In the genomic region with DNA sequence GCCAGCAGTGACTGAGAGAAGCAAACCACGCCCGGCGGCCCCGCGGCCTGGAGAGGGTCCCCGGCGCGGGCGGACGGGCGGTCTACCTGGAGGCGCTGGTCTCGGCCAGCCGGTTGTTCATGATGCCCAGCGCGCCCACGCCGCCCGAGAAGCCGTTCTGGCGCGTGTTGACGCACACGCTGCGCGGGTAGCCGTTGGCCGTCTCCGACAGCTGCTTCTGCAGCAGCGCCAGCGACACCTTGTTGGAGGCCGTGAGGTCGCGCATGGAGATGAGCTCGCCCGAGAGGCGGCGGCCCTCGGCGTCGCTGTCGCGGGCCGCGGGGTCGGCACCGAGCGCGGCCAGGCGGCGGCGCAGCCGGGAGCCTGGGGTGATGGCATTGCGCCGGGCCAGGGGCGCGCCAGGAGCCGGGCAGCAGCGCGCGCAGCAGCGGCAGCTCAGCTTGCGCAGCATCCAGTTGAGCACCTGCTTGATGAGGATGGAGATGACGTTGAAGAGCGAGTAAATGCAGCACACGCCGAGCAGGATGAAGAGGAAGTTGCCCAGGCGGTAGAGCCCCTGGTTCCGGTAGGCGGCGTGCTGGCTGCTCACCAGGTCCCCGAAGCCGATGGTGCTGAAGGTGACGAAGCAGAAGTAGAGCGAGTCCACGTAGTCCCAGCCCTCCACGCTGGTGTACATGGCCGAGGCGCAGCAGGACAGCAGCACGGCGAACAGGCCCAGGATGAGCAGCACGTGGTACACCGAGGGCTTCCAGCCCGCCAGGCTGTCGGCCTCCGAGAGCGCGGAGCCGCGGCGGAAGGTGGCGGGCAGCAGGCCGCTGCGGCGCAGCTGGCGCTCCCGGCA, we compare ENCODE assay signal across 8 cellular contexts. TPM values are rescaled to one million over a fixed set of nuclear protein-coding genes. Genes with fewer than 3 reads are reported as not detected.
DNase-seq lines count a peak whose midpoint lies in the region; ATAC-seq and TF ChIP-seq lines count a peak whose summit lies in the region.

No MANE protein-coding gene starts in this region.

- intact Hi-C loops in activated T-helper 2 cell treated with anti-CD3 and anti-CD28 coated beads, Interferon-gamma antibody, Interleukin-2, Interleukin-4, amounts not matched to agents 10 μg/mL and 5 μg/mL and 100 μg/mL, durations not matched to agents 14 hours and 24 hours and 36 hours (cut with micrococcal nuclease) = loop anchor here (1.0 kb wide), 1 partner anchor 119 kb away; no protein-coding TSS in a partner anchor
- intact Hi-C loops in psoas muscle (cut with DNase I) = no loop called here

- H3K9ac ChIP-seq in HUES64 (ENCODE audit: low read depth, low read length) = no peak overlapping the region; the same call in 1 of the 2 replicates

- DNase-seq in COR-L47 (lab: John Stamatoyannopoulos, UW) = peak; percentile 92
- peak; percentile 36 for DNase-seq in RPMI7951 (ENCODE audit: low read depth)
- peak; percentile 74 for DNase-seq in activated T-helper 2 cell treated with anti-CD3 and anti-CD28 coated beads, Interferon-gamma antibody, Interleukin-2, Interleukin-4, amounts not matched to agents 10 μg/mL and 5 μg/mL and 100 μg/mL, durations not matched to agents 14 hours and 24 hours and 36 hours (ENCODE audit: low spot score)
- DNase-seq in foreskin fibroblast = peak; percentile 44 to 69
- DNase-seq in psoas muscle = peak; percentile 33 to 59

- H3K9me3 Mint-ChIP-seq in activated T-helper 2 cell treated with anti-CD3 and anti-CD28 coated beads, Interferon-gamma antibody, Interleukin-2, Interleukin-4, amounts not matched to agents 10 μg/mL and 5 μg/mL and 100 μg/mL, durations not matched to agents 14 hours and 24 hours and 36 hours = no peaks in the 10 kb centered on the region

- H3K27ac ChIP-seq in HUES64 (ENCODE audit: low read depth, low read length) = no peak overlapping the region
- H3K27ac ChIP-seq in psoas muscle = no peak overlapping the region
- no peak overlapping the region for H3K27ac ChIP-seq in urinary bladder (ENCODE audit: low read depth)

- H3K36me3 ChIP-seq in HUES64 (ENCODE audit: insufficient read depth, low read length) = no peaks in the 10 kb centered on the region
- H3K36me3 ChIP-seq in psoas muscle (ENCODE audit: insufficient read depth in 1 of 2, low read depth in 1 of 2) = no peaks in the 10 kb centered on the region
- H3K36me3 ChIP-seq in urinary bladder (ENCODE audit: insufficient read depth) = no peaks in the 10 kb centered on the region

- peak overlapping the region; percentile 91 for H3K27ac Mint-ChIP-seq in activated T-helper 2 cell treated with anti-CD3 and anti-CD28 coated beads, Interferon-gamma antibody, Interleukin-2, Interleukin-4, amounts not matched to agents 10 μg/mL and 5 μg/mL and 100 μg/mL, durations not matched to agents 14 hours and 24 hours and 36 hours

- peak overlapping the region; percentile 86 for H3K4me3 Mint-ChIP-seq in activated T-helper 2 cell treated with anti-CD3 and anti-CD28 coated beads, Interferon-gamma antibody, Interleukin-2, Interleukin-4, amounts not matched to agents 10 μg/mL and 5 μg/mL and 100 μg/mL, durations not matched to agents 14 hours and 24 hours and 36 hours (ENCODE audit: low read depth)

- peaks cover 2% of the 10 kb centered on the region for H3K27me3 Mint-ChIP-seq in activated T-helper 2 cell treated with anti-CD3 and anti-CD28 coated beads, Interferon-gamma antibody, Interleukin-2, Interleukin-4, amounts not matched to agents 10 μg/mL and 5 μg/mL and 100 μg/mL, durations not matched to agents 14 hours and 24 hours and 36 hours (ENCODE audit: low read depth)

- H3K4me3 ChIP-seq in HUES64 (ENCODE audit: low read length) (peak overlapping the region; percentile 41), foreskin fibroblast (ENCODE audit: low read depth in 1 of 2, low read length in 2 of 2) (peak overlapping the region; percentile 45 to 52), psoas muscle (peak overlapping the region; percentile 63), urinary bladder (ENCODE audit: low read depth, low read length) (peak overlapping the region; percentile 34)

- H3K27me3 ChIP-seq in HUES64 (ENCODE audit: insufficient read depth, low read length) = peaks cover 20% of the 10 kb centered on the region; the same call in 1 of the 2 replicates
- H3K27me3 ChIP-seq in psoas muscle (ENCODE audit: insufficient read depth in 3 of 3, low read length in 2 of 3) = peaks cover 0 to 11% (median 2%) of the 10 kb centered on the region in 3 donors

- TF ChIP-seq CTCF in foreskin fibroblast (IDR thresholded peaks at IDR 0.05; ENCODE audit: low read depth, low read length) (peak; percentile 23), psoas muscle (IDR thresholded peaks at IDR 0.05) (no peak)

- H3K9me3 ChIP-seq in HUES64 (ENCODE audit: insufficient read depth, low read depth, low read length) (no peaks in the 10 kb centered on the region), psoas muscle (no peaks in the 10 kb centered on the region)

- peak; percentile 74 for ATAC-seq in GM21367 (IDR thresholded peaks at IDR 0.05; ENCODE audit: unreplicated experiment)
- peak; percentile 47 to 68 (median 60) for ATAC-seq in psoas muscle

- H3K4me1 ChIP-seq in HUES64 (ENCODE audit: insufficient read depth, low read length) = peaks cover 15% of the 10 kb centered on the region
- peaks cover 4% of the 10 kb centered on the region for H3K4me1 ChIP-seq in psoas muscle
- H3K4me1 ChIP-seq in urinary bladder (ENCODE audit: insufficient read depth) = no peaks in the 10 kb centered on the region

- peaks cover 10% of the 10 kb centered on the region for H3K36me3 Mint-ChIP-seq in activated T-helper 2 cell treated with anti-CD3 and anti-CD28 coated beads, Interferon-gamma antibody, Interleukin-2, Interleukin-4, amounts not matched to agents 10 μg/mL and 5 μg/mL and 100 μg/mL, durations not matched to agents 14 hours and 24 hours and 36 hours (ENCODE audit: low read depth)

- 29% methylated on average over 97 of the region's 97 CpGs for WGBS in HUES64
- WGBS in psoas muscle, 3 donors = 1 to 2% (median 1%) methylated on average over 90 to 97 of the region's 97 CpGs
- 1% methylated on average over 97 of the region's 97 CpGs for WGBS in urinary bladder

- peaks cover 19% of the 10 kb centered on the region for H3K4me1 Mint-ChIP-seq in activated T-helper 2 cell treated with anti-CD3 and anti-CD28 coated beads, Interferon-gamma antibody, Interleukin-2, Interleukin-4, amounts not matched to agents 10 μg/mL and 5 μg/mL and 100 μg/mL, durations not matched to agents 14 hours and 24 hours and 36 hours (ENCODE audit: low read depth)

RNA-seq across cellular contexts. Expression of gene KCNK12, which starts 49.7 kb away (rescaled TPM):
- polyA plus RNA-seq in HUES64 (2013, experiment 1 of 2) = 2.1 TPM
- 2.9 TPM for polyA plus RNA-seq in HUES64 (2013, experiment 2 of 2)
- not detected in 2 replicates for total RNA-seq in RPMI7951 (2014; rRNA removed; shearing (Covaris generic))
- total RNA-seq in activated T-helper 2 cell treated with anti-CD3 and anti-CD28 coated beads, Interferon-gamma antibody, Interleukin-2, Interleukin-4, amounts not matched to agents 10 μg/mL and 5 μg/mL and 100 μg/mL, durations not matched to agents 14 hours and 24 hours and 36 hours = 0.21 and 0.23 TPM in 2 replicates
- total RNA-seq in psoas muscle (not detected), urinary bladder (0.11 TPM)
- polyA plus RNA-seq in psoas muscle (under 1 TPM in 2 of 3 donors, not detected in 1; 0.01 TPM), urinary bladder (0.03 TPM)

Comparison
In these comparisons a context has a peak if more than half of its experiments do, and no peak if none do; other contexts are left out.
1. DNase-seq: peak in every context shown above with its lines; median percentile 92 in COR-L47; 74 in activated T-helper 2 cell treated with anti-CD3 and anti-CD28 coated beads, Interferon-gamma antibody, Interleukin-2, Interleukin-4, amounts not matched to agents 10 μg/mL and 5 μg/mL and 100 μg/mL, durations not matched to agents 14 hours and 24 hours and 36 hours; 56 in foreskin fibroblast; 46 in psoas muscle; 36 in RPMI7951.